In the genomic region with DNA sequence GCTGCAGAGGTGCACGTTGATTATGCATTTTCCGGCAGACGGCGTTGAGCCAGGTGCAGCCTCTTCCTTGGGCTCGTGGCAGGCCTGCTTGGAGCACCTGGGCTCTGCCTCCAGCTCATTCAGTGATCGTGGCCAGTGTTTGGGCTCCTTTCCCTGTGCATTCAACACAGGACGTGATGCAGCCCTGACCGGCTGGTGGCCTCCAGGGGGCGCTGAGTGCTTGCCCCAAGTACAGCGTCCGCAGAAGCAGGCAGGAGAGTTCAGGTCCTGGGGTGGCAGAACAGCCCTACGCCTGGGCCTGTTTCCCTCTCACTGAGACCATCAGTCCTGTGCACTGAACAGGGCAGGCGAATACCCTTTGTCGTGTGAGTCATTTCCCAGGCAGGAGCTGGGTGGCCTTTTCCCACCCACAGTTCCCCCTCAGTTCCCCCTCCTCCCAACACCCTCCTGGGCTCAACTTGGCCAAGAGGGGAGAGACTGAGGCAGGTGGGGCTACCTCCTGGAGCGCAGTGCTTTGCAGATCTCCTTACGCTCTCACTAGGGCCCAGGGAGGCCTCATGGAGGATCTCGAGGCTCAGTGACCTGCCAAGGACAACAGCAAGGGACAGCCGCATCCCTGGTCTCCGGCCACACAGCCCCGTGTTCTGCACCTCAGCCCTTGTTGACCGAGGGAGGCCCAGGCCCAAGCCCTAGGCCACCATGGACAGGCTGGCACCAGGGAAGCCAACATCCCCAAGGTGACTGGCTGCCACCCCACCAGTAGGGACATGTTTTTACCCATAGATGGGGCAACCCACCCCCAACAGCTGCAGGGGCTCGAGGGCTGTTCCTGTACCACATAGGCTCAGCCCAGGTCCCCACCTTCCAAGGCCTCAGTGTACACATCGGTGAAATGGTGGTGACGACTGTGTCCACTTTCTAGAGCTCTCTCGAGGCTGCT, we compare ENCODE assay signal across 8 cellular contexts. TPM values are rescaled to one million over a fixed set of nuclear protein-coding genes. Genes with fewer than 3 reads are reported as not detected.
DNase-seq lines count a peak whose midpoint lies in the region; ATAC-seq and TF ChIP-seq lines count a peak whose summit lies in the region.

No MANE protein-coding gene starts in this region.

- no peak overlapping the region for H2BK15ac ChIP-seq in mesenchymal stem cell (ENCODE audit: low read depth, poor library complexity, severe bottlenecking)

- H4K8ac ChIP-seq in mesenchymal stem cell (ENCODE audit: low read length): peak overlapping the region; percentile 70

- no peak overlapping the region for H3K4me3 Mint-ChIP-seq in activated CD8-positive, alpha-beta T cell treated with anti-CD3 and anti-CD28 coated beads for 36 hours

- no peaks in the 10 kb centered on the region for H3K27me3 Mint-ChIP-seq in activated CD8-positive, alpha-beta T cell treated with anti-CD3 and anti-CD28 coated beads for 36 hours

- no peak overlapping the region for H2BK120ac ChIP-seq in mesenchymal stem cell (ENCODE audit: low read depth, low read length)

- no peak overlapping the region for H2BK5ac ChIP-seq in mesenchymal stem cell (ENCODE audit: low read depth, low read length, poor library complexity, severe bottlenecking)

- H3K4ac ChIP-seq in mesenchymal stem cell (ENCODE audit: low read depth in 1 of 2, low read length in 2 of 2): peak overlapping the region in 1 of 2 experiments; percentile 20

- H3K27me3 ChIP-seq in mesenchymal stem cell (ENCODE audit: control insufficient read depth in 1 of 2, insufficient read depth in 1 of 2, low read length in 2 of 2): no peaks in the 10 kb centered on the region

- H4K91ac ChIP-seq in mesenchymal stem cell (ENCODE audit: low read length): peak overlapping the region; percentile 84

- H2BK12ac ChIP-seq in mesenchymal stem cell (ENCODE audit: low read length in 2 of 2): peak overlapping the region; percentile 9 to 11

- no peak overlapping the region for H3K4me2 ChIP-seq in mesenchymal stem cell (ENCODE audit: low read length, poor library complexity, severe bottlenecking)

- peak overlapping the region in 1 of 2 experiments; percentile 43 for H3K23ac ChIP-seq in mesenchymal stem cell (ENCODE audit: low read length in 2 of 2)

- H3K18ac ChIP-seq in mesenchymal stem cell (ENCODE audit: low read depth in 1 of 2, low read length in 2 of 2): peak overlapping the region in 1 of 2 experiments; percentile 52

- no peaks in the 10 kb centered on the region for H3K9me3 ChIP-seq in mesenchymal stem cell (ENCODE audit: control insufficient read depth, low read length)

- ATAC-seq in HG02642 (IDR thresholded peaks at IDR 0.05; ENCODE audit: poor library complexity, unreplicated experiment) (peak; percentile 43), HG03571 (IDR thresholded peaks at IDR 0.05; ENCODE audit: unreplicated experiment) (no peak)
- ATAC-seq in activated CD8-positive, alpha-beta T cell treated with anti-CD3 and anti-CD28 coated beads for 36 hours: peak; percentile 94

- H3K4me3 ChIP-seq in mesenchymal stem cell (ENCODE audit: insufficient read depth in 1 of 2, low read depth in 1 of 2, low read length in 2 of 2): no peak overlapping the region

- H3K27ac Mint-ChIP-seq in activated CD8-positive, alpha-beta T cell treated with anti-CD3 and anti-CD28 coated beads for 36 hours: no peak overlapping the region

- peak in 12 of 14 donors; percentile 23 to 76 (median 54) for DNase-seq in C1 segment of cervical spinal cord (lab: John Stamatoyannopoulos, UW)
- peak; percentile 81 for DNase-seq in NCI-H774 (lab: John Stamatoyannopoulos, UW)
- peak; percentile 92 for DNase-seq in activated CD8-positive, alpha-beta T cell treated with anti-CD3 and anti-CD28 coated beads for 36 hours
- DNase-seq in effector CD8-positive, alpha-beta T cell (lab: John Stamatoyannopoulos, UW): peak; percentile 60
- peak; percentile 85 for DNase-seq in mesenchymal stem cell
- DNase-seq in stimulated activated CD8-positive, alpha-beta memory T cell treated with anti-CD3 and anti-CD28 coated beads, Interleukin-12 subunit alpha, Interleukin-12 subunit beta, amount 100 ng/mL, for 4 hours (ENCODE audit: low read depth): peak; percentile 53

- no peak overlapping the region for H3K14ac ChIP-seq in mesenchymal stem cell (ENCODE audit: low read length in 2 of 2)

- TF ChIP-seq CTCF in activated CD8-positive, alpha-beta T cell treated with anti-CD3 and anti-CD28 coated beads for 36 hours (IDR thresholded peaks at IDR 0.05): peak; percentile 88

- H2AK5ac ChIP-seq in mesenchymal stem cell (ENCODE audit: low read length, severe bottlenecking): peak overlapping the region; percentile 1

- peak overlapping the region; percentile 36 for H3K9ac ChIP-seq in mesenchymal stem cell (ENCODE audit: low read length)

- CTCF ChIA-PET in activated CD8-positive, alpha-beta T cell treated with anti-CD3 and anti-CD28 coated beads for 36 hours (lab: Charles Lee): interaction anchor here (0.6 to 3.6 kb wide), 29 partner anchors 10 to 1367 kb away, joined by 3 to 40 read pairs (median 4); partner anchors contain the start of gene TOR2A

- H3K36me3 Mint-ChIP-seq in activated CD8-positive, alpha-beta T cell treated with anti-CD3 and anti-CD28 coated beads for 36 hours (ENCODE audit: low read depth): no peaks in the 10 kb centered on the region

- H3K4me1 Mint-ChIP-seq in activated CD8-positive, alpha-beta T cell treated with anti-CD3 and anti-CD28 coated beads for 36 hours (ENCODE audit: low read depth): no peaks in the 10 kb centered on the region

- H3K9me3 Mint-ChIP-seq in activated CD8-positive, alpha-beta T cell treated with anti-CD3 and anti-CD28 coated beads for 36 hours: no peaks in the 10 kb centered on the region

- H2AFZ ChIP-seq in mesenchymal stem cell (ENCODE audit: low read depth, low read length): no peak overlapping the region

- intact Hi-C loops in activated CD8-positive, alpha-beta T cell treated with anti-CD3 and anti-CD28 coated beads for 36 hours (cut with micrococcal nuclease): loop anchor here (2.0 to 10.0 kb wide), 2 partner anchors 85 to 231 kb away; partner anchors contain the start of gene TOR2A

- peak overlapping the region; percentile 41 for H3K27ac ChIP-seq in mesenchymal stem cell (ENCODE audit: low read length, poor library complexity, severe bottlenecking)

- H3K36me3 ChIP-seq in mesenchymal stem cell (ENCODE audit: control insufficient read depth in 1 of 2, insufficient read depth in 2 of 2, low read depth in 1 of 2, low read length in 2 of 2): peaks cover 82 to 85% of the 10 kb centered on the region in 2 experiments

- H3K4me1 ChIP-seq in mesenchymal stem cell (ENCODE audit: control insufficient read depth, insufficient read depth, low read depth, low read length): peaks cover 59% of the 10 kb centered on the region

- POLR2A ChIA-PET in activated CD8-positive, alpha-beta T cell treated with anti-CD3 and anti-CD28 coated beads for 36 hours (lab: Charles Lee): interaction anchor here (0.6 to 1.0 kb wide), 6 partner anchors 57 to 755 kb away, joined by 3 to 4 read pairs (median 3); partner anchors contain the start of gene TOR2A

- WGBS in mesenchymal stem cell: 63% methylated on average over 25 of the region's 25 CpGs

- peaks cover 3% of the 10 kb centered on the region for H3K79me1 ChIP-seq in mesenchymal stem cell (replicated peaks; ENCODE audit: low read length, poor library complexity, severe bottlenecking)

RNA-seq across cellular contexts. Expression of gene LRSAM1, which starts 52.9 kb away (rescaled TPM):
- total RNA-seq in activated CD8-positive, alpha-beta T cell treated with anti-CD3 and anti-CD28 coated beads for 36 hours: 10 to 100 TPM; 17.1 to 18.6 TPM
- 7.9 TPM for polyA plus RNA-seq in mesenchymal stem cell (2013, experiment 1 of 2)
- polyA plus RNA-seq in mesenchymal stem cell (2013, experiment 2 of 2): 7.2 TPM

RNA-seq across cellular contexts. Expression of gene RPL12, which starts 53.0 kb away (rescaled TPM):
- 1,000 to 10,000 TPM; 2,353 to 2,364 TPM for total RNA-seq in activated CD8-positive, alpha-beta T cell treated with anti-CD3 and anti-CD28 coated beads for 36 hours
- polyA plus RNA-seq in mesenchymal stem cell (2013, experiment 1 of 2): 2,850 TPM
- 2,702 TPM for polyA plus RNA-seq in mesenchymal stem cell (2013, experiment 2 of 2)
